Comparison of ENCODE assay signal across 8 cellular contexts in the genomic region with DNA sequence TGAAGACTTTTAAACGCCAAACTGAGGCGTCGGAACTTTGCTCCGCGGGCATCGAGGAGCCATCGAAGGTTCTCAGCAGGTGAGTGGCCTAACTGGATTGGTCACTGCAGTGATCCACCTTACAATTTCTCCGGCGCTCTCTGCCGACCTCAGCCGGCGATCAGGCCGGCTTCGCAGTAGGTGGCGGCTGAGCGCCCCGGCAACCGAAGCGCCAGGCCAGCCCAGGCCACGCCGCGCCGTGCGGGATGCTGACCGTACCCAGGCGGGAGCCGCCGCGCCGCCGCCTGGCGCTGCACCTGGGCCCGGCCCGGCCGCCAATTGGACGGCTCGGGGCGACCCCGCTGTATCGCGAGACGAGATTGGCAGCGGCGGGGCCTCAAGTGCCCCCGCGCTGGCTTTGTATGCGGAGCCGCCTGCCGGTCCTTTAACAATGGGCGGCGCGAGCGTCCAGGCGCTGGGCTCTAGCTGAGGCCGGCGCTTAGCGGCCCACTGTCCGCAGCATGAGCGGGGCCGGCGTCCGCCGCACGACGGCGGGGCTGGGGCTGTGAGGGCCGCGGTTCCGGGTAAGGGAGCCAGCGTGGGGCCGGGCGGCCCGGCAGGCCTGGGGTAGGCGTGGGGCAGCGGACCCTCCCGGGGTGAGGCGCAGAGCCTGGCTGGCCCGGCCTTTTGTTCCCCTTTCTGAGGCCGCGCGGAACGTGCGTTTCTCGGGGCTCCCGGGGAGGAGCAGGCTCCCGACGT. TPM values are rescaled to one million over a fixed set of nuclear protein-coding genes. Genes with fewer than 3 reads are reported as not detected.
A peak's percentile ranks its signal among the peaks of the same experiment; 100 is the strongest.
DNase-seq lines count a peak whose midpoint lies in the region; ATAC-seq and TF ChIP-seq lines count a peak whose summit lies in the region.

TSS of gene CCNJ (plus strand) at position 427 of the 738 bp plus-strand sequence. CDS start 811 bp downstream, outside the sequence.

- no peaks in the 10 kb centered on the region for H3K9me3 Mint-ChIP-seq in chondrocyte (ENCODE audit: low read depth)

- peak; percentile 59 for TF ChIP-seq CTCF in chondrocyte (IDR thresholded peaks at IDR 0.05)

- ATAC-seq in GM18873 (IDR thresholded peaks at IDR 0.05; ENCODE audit: low FRiP score, unreplicated experiment) (peak; percentile 54), HG03108 (IDR thresholded peaks at IDR 0.05; ENCODE audit: unreplicated experiment) (peak; percentile 79)

- peak within 1 kb of the TSS; percentile 96 for H3K4me3 Mint-ChIP-seq in chondrocyte (ENCODE audit: unreplicated experiment)

- peak within 1 kb of the TSS; percentile 98 for H3K27ac Mint-ChIP-seq in chondrocyte (ENCODE audit: unreplicated experiment)

- H3K36me3 Mint-ChIP-seq in chondrocyte (ENCODE audit: low read depth) = peaks cover under 1% of the 10 kb centered on the region

- peaks cover 37% of the 10 kb centered on the region for H3K4me1 Mint-ChIP-seq in chondrocyte (ENCODE audit: low read depth)

- peaks cover 7% of the 10 kb centered on the region for H3K27me3 Mint-ChIP-seq in chondrocyte (ENCODE audit: low read depth)

- DNase-seq in AG08396 (ENCODE audit: low spot score) (peak; percentile 99), NCI-H345 (lab: John Stamatoyannopoulos, UW) (peak; percentile 82), chondrocyte (ENCODE audit: low spot score) (peak; percentile 96), kidney glomerular epithelial cell (lab: John Stamatoyannopoulos, UW) (peak; percentile 58)
- DNase-seq in activated CD4-positive, CD25-positive, alpha-beta regulatory T cell treated with anti-CD3 and anti-CD28 coated beads, Interleukin-2, amount 50 U/mL, for 72 hours = peak; percentile 84
- peak; percentile 89 for DNase-seq in stimulated activated CD4-positive, alpha-beta T cell treated with anti-CD3 and anti-CD28 coated beads, Interleukin-15, amount 100 ng/mL, for 24 hours

RNA-seq across cellular contexts. Expression of gene CCNJ, which starts in this region (rescaled TPM):
- 7.6 to 8.8 TPM (median 7.8 TPM) in 3 replicates for total RNA-seq in chondrocyte

Comparison
In these comparisons a context has a peak if more than half of its experiments do, and no peak if none do; other contexts are left out.
1. Peak in every context shown above with its lines: DNase-seq and ATAC-seq.